In the genomic region with DNA sequence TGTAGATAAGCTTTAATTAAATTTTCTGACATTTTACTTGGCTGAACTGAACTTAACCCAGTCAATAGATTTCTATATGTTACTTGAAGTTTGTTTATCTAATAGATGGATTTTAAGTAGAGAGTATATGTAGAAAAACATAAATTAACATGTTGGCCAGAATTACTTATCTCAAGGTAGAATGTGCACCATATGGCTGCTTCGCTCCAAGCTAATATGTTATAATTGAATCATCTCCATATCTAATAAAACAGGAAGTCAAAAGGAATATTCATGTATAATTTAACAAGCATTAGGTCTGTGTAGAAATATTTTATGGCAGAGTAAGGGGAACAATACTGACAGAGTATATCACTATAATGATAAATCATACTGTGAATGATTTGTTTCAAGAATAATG, we compare ENCODE assay signal across 29 cellular contexts.
"Had no signal": no experiment of that assay in that cellular context is flagged by ENCODE, and none has a peak within 500 bp of the region (broad histone marks: within the 10 kb centered on the region; RNA-seq: fewer than 3 reads in every experiment).

No MANE protein-coding gene starts in this region.

- H3K4me3 ChIP-seq: neural progenitor cell, ovary, psoas muscle, right lobe of liver, sigmoid colon, suprapubic skin, testis, tibial artery, transverse colon, upper lobe of right lung, uterus had no signal

- H3K4me3 Mint-ChIP-seq: naive thymus-derived CD8-positive, alpha-beta T cell; natural killer cell treated with Interleukin-12 subunit alpha and Interleukin-12 subunit beta and Interleukin-15 and Interleukin-18, amount 100 ng/mL, for 72 hours; neural progenitor cell; stimulated activated effector memory CD8-positive, alpha-beta T cell treated with anti-CD3 and anti-CD28 coated beads, Interleukin-12 subunit alpha, Interleukin-12 subunit beta, amount 100 ng/mL, for 72 hours; stimulated activated naive CD8-positive, alpha-beta T cell treated with anti-CD3 and anti-CD28 coated beads, Interleukin-15, amount 100 ng/mL, for 72 hours; type B pancreatic cell had no signal

- H3K9me3 Mint-ChIP-seq: naive thymus-derived CD8-positive, alpha-beta T cell; neural progenitor cell; stimulated activated effector memory CD8-positive, alpha-beta T cell treated with anti-CD3 and anti-CD28 coated beads, Interleukin-12 subunit alpha, Interleukin-12 subunit beta, amount 100 ng/mL, for 72 hours; stimulated activated naive CD8-positive, alpha-beta T cell treated with anti-CD3 and anti-CD28 coated beads, Interleukin-15, amount 100 ng/mL, for 72 hours; type B pancreatic cell had no signal

- H3K36me3 Mint-ChIP-seq: naive thymus-derived CD8-positive, alpha-beta T cell; natural killer cell treated with Interleukin-12 subunit alpha and Interleukin-12 subunit beta and Interleukin-15 and Interleukin-18, amount 100 ng/mL, for 72 hours; neural progenitor cell; stimulated activated effector memory CD8-positive, alpha-beta T cell treated with anti-CD3 and anti-CD28 coated beads, Interleukin-12 subunit alpha, Interleukin-12 subunit beta, amount 100 ng/mL, for 72 hours; type B pancreatic cell had no signal

- H3K9me3 ChIP-seq: ovary, psoas muscle, right lobe of liver, sigmoid colon, suprapubic skin, testis, tibial artery, transverse colon, upper lobe of right lung, uterus had no signal

- H3K4me1 Mint-ChIP-seq: stimulated activated effector memory CD8-positive, alpha-beta T cell treated with anti-CD3 and anti-CD28 coated beads, Interleukin-12 subunit alpha, Interleukin-12 subunit beta, amount 100 ng/mL, for 72 hours; stimulated activated naive CD8-positive, alpha-beta T cell treated with anti-CD3 and anti-CD28 coated beads, Interleukin-15, amount 100 ng/mL, for 72 hours had no signal

- DNase-seq: naive thymus-derived CD8-positive, alpha-beta T cell; occipital lobe; ovary; posterior cingulate gyrus; psoas muscle; right cardiac atrium; right lobe of liver; sigmoid colon; small intestine; stimulated activated CD4-positive, alpha-beta T cell treated with anti-CD3 and anti-CD28 coated beads, Interleukin-15, amount 100 ng/mL, for 24 hours; stimulated activated CD4-positive, alpha-beta T cell treated with anti-CD3 and anti-CD28 coated beads, Interleukin-2, amount 100 ng/mL, for 24 hours; stimulated activated CD4-positive, alpha-beta T cell treated with anti-CD3 and anti-CD28 coated beads, Interleukin-2, amount 100 ng/mL, for 48 hours; stimulated activated CD4-positive, alpha-beta T cell treated with anti-CD3 and anti-CD28 coated beads, Interleukin-4, amount 100 ng/mL, for 24 hours; stimulated activated naive CD4-positive, alpha-beta T cell; stimulated activated naive CD8-positive, alpha-beta T cell treated with anti-CD3 and anti-CD28 coated beads, Interleukin-15, amount 100 ng/mL, for 72 hours; stimulated activated naive CD8-positive, alpha-beta T cell treated with anti-CD3 and anti-CD28 coated beads, Interleukin-15, Interleukin-2, amounts not matched to agents 100 U/mL and 50 U/mL, for 24 hours; substantia nigra; testis; tibial artery; transverse colon; upper lobe of right lung; uterus had no signal

- H3K27me3 ChIP-seq: neural progenitor cell, ovary, right lobe of liver, sigmoid colon, suprapubic skin, testis, tibial artery, transverse colon, upper lobe of right lung, uterus had no signal

- H3K27ac ChIP-seq: neural progenitor cell, ovary, parathyroid adenoma, psoas muscle, right lobe of liver, sigmoid colon, suprapubic skin, testis, tibial artery, transverse colon, upper lobe of right lung, uterus had no signal

- H3K27ac Mint-ChIP-seq: naive thymus-derived CD8-positive, alpha-beta T cell; natural killer cell treated with Interleukin-12 subunit alpha and Interleukin-12 subunit beta and Interleukin-15 and Interleukin-18, amount 100 ng/mL, for 72 hours; neural progenitor cell; progenitor cell of endocrine pancreas; stimulated activated effector memory CD8-positive, alpha-beta T cell treated with anti-CD3 and anti-CD28 coated beads, Interleukin-12 subunit alpha, Interleukin-12 subunit beta, amount 100 ng/mL, for 72 hours; stimulated activated naive CD8-positive, alpha-beta T cell treated with anti-CD3 and anti-CD28 coated beads, Interleukin-15, amount 100 ng/mL, for 72 hours; type B pancreatic cell had no signal

- ATAC-seq: naive thymus-derived CD8-positive, alpha-beta T cell; natural killer cell treated with Interleukin-12 subunit alpha and Interleukin-12 subunit beta and Interleukin-15 and Interleukin-18, amount 100 ng/mL, for 72 hours; psoas muscle; right cardiac atrium; right lobe of liver; stimulated activated effector memory CD8-positive, alpha-beta T cell treated with anti-CD3 and anti-CD28 coated beads, Interleukin-12 subunit alpha, Interleukin-12 subunit beta, amount 100 ng/mL, for 72 hours; stimulated activated naive CD8-positive, alpha-beta T cell treated with anti-CD3 and anti-CD28 coated beads, Interleukin-15, amount 100 ng/mL, for 72 hours; stimulated activated naive CD8-positive, alpha-beta T cell treated with anti-CD3 and anti-CD28 coated beads, Interleukin-15, Interleukin-2, amounts not matched to agents 100 U/mL and 50 U/mL, for 24 hours; upper lobe of right lung had no signal

- H3K4me1 ChIP-seq: neural progenitor cell, psoas muscle, right lobe of liver, sigmoid colon, suprapubic skin, testis, transverse colon, upper lobe of right lung, uterus had no signal

- H3K36me3 ChIP-seq: neural progenitor cell, ovary, right lobe of liver, sigmoid colon, suprapubic skin, tibial artery, transverse colon, upper lobe of right lung, uterus had no signal

- H3K27me3 Mint-ChIP-seq: naive thymus-derived CD8-positive, alpha-beta T cell; natural killer cell treated with Interleukin-12 subunit alpha and Interleukin-12 subunit beta and Interleukin-15 and Interleukin-18, amount 100 ng/mL, for 72 hours; progenitor cell of endocrine pancreas; stimulated activated naive CD8-positive, alpha-beta T cell treated with anti-CD3 and anti-CD28 coated beads, Interleukin-15, amount 100 ng/mL, for 72 hours; type B pancreatic cell had no signal
